ENCODE assay signal across 7 cellular contexts in genomic region chr21:5114893-5115645, GRCh38.
DNase-seq lines count a peak whose midpoint lies in the region; ATAC-seq, FAIRE-seq and TF ChIP-seq lines count a peak whose summit lies in the region.
"Not testable (repeated sequence)": the region's sequence is repeated elsewhere in the genome, so short reads cannot be mapped to it uniquely, and the experiment has no call there.

No MANE protein-coding gene starts in this region.

- H3K79me2 ChIP-seq in DOHH2 (ENCODE audit: control insufficient read depth, low read length); GM12878 (ENCODE audit: control insufficient read depth, insufficient read depth, low read length): not testable (repeated sequence)

- ATAC-seq in SK-N-SH treated with all-trans-retinoic acid at 6 μM for 48 hours (peak; percentile 21), GM12878 (peak; percentile 1; the same call in 2 of the 3 replicates), right lobe of liver (peak; percentile 25 to 43 (median 36))
- not testable (repeated sequence) for ATAC-seq in left cardiac atrium

- not testable (repeated sequence) for TF ChIP-seq EP300 in GM12878 (IDR thresholded peaks at IDR 0.05; ENCODE audit: borderline replicate concordance in 1 of 2, control insufficient read depth in 1 of 2, low read depth in 2 of 2, low read length in 2 of 2)

- not testable (repeated sequence) for TF ChIP-seq POLR2A in GM12878 (IDR thresholded peaks at IDR 0.05; ENCODE audit: low read depth, low read length); right lobe of liver (IDR thresholded peaks at IDR 0.05)

- H3K27me3 ChIP-seq in DOHH2 (ENCODE audit: control insufficient read depth, low read length); GM12878 (replicated peaks in 1 of 2; ENCODE audit: control insufficient read depth in 2 of 2, insufficient read depth in 2 of 2, low read length in 1 of 2); right lobe of liver: not testable (repeated sequence)

- not testable (repeated sequence) for BruUV-seq in GM12878 (replicated peaks; lab: Mats Ljungman, UMichigan)

- FAIRE-seq in GM12878 (lab: Jason Lieb, UNC) = not testable (repeated sequence)

- SMC1A ChIA-PET in GM12878 (lab: Charles Lee; ENCODE audit: uncharacterized antibody, unreplicated experiment) = not testable (repeated sequence)

- in situ Hi-C loops in GM12878 (cut with MboI) = not testable (repeated sequence)

- not testable (repeated sequence) for H3K9ac ChIP-seq in GM12878 (ENCODE audit: control insufficient read depth, insufficient read depth, low read length)

- TF ChIP-seq CTCF in DOHH2 (IDR thresholded peaks at IDR 0.05; ENCODE audit: low read depth, low read length, poor library complexity, severe bottlenecking) = peak; percentile 29
- not testable (repeated sequence) for TF ChIP-seq CTCF in GM12878 (IDR thresholded peaks at IDR 0.05 in 2 of 3, conservative IDR thresholded peaks at IDR 0.05 in 1 of 3; ENCODE audit: control insufficient read depth in 2 of 3, extremely low read depth in 1 of 3, insufficient read depth in 1 of 3, low read depth in 3 of 3, low read length in 3 of 3); right lobe of liver (IDR thresholded peaks at IDR 0.05)

- DNase-seq in NAMALWA (ENCODE audit: low spot score) (peak; percentile 0), left cardiac atrium (peak; percentile 15), right lobe of liver (peak in 2 of 3 donors; percentile 23 to 55), posterior vena cava (ENCODE audit: low spot score) (peak; percentile 56)
- DNase-seq in GM12878 (ENCODE audit: low read depth, low spot score) = not testable (repeated sequence)

- 65% methylated on average over 7 of the region's 24 CpGs for WGBS in GM12878 (ENCODE audit: insufficient coverage, insufficient replicate concordance, low lambda C conversion rate, missing lambda C conversion rate)
- WGBS in right lobe of liver (ENCODE audit: insufficient coverage, low coverage, low lambda C conversion rate, missing lambda C conversion rate) = 30% methylated on average over 2 of the region's 24 CpGs

- TF ChIP-seq RAD21 in GM12878 (IDR thresholded peaks at IDR 0.05; ENCODE audit: insufficient read depth, low read depth, low read length) = not testable (repeated sequence)

- POLR2A ChIA-PET in GM12878 (lab: Charles Lee) = not testable (repeated sequence)

- peaks cover 35% of the 10 kb centered on the region for H3K4me1 ChIP-seq in DOHH2 (ENCODE audit: control insufficient read depth, low read length)
- H3K4me1 ChIP-seq in GM12878 (ENCODE audit: control insufficient read depth, insufficient read depth, low read length); right lobe of liver: not testable (repeated sequence)

- peak overlapping the region; percentile 70 for H3K27ac ChIP-seq in DOHH2 (ENCODE audit: low read depth, low read length)
- H3K27ac ChIP-seq in GM12878 (ENCODE audit: control insufficient read depth, insufficient read depth); right lobe of liver: not testable (repeated sequence)

- RAD21 ChIA-PET in GM12878 (lab: Charles Lee; ENCODE audit: unreplicated experiment) = not testable (repeated sequence)

- H3K36me3 ChIP-seq in DOHH2 (ENCODE audit: control insufficient read depth, low read length); GM12878 (ENCODE audit: control insufficient read depth in 2 of 2, insufficient read depth in 2 of 2, low read length in 1 of 2); right lobe of liver: not testable (repeated sequence)

- not testable (repeated sequence) for H3K9me3 ChIP-seq in DOHH2 (ENCODE audit: control insufficient read depth, insufficient read depth, low read length); GM12878 (replicated peaks; ENCODE audit: control insufficient read depth, insufficient read depth, low read length); right lobe of liver

- peak overlapping the region; percentile 42 for H3K4me2 ChIP-seq in DOHH2 (ENCODE audit: low read length)
- not testable (repeated sequence) for H3K4me2 ChIP-seq in GM12878 (ENCODE audit: control insufficient read depth, insufficient read depth)

- H3K4me3 ChIP-seq in DOHH2 (ENCODE audit: low read length) = peak overlapping the region; percentile 28; the same call in 1 of the 2 replicates
- not testable (repeated sequence) for H3K4me3 ChIP-seq in GM12878, right lobe of liver

- CTCF ChIA-PET in GM12878 (lab: Yijun Ruan, JAX) = not testable (repeated sequence)

- H4K20me1 ChIP-seq in DOHH2 (ENCODE audit: control insufficient read depth, insufficient read depth, low read depth, low read length); GM12878 (ENCODE audit: control insufficient read depth, insufficient read depth): not testable (repeated sequence)

- H3K9me2 ChIP-seq in DOHH2 (replicated peaks; ENCODE audit: control insufficient read depth, low read length) = not testable (repeated sequence)

- intact Hi-C loops in GM12878 (cut with micrococcal nuclease; ENCODE audit: unreplicated experiment); left cardiac atrium (cut with DNase I); right lobe of liver (cut with DNase I); posterior vena cava (cut with DNase I): not testable (repeated sequence)

- H3F3A ChIP-seq in DOHH2 (ENCODE audit: control insufficient read depth, insufficient read depth) = not testable (repeated sequence)

- not testable (repeated sequence) for H2AFZ ChIP-seq in GM12878 (ENCODE audit: control insufficient read depth, low read depth, low read length)
